ENCODE assay signal across 11 cellular contexts in genomic region chr15:64776402-64776786, GRCh38. TPM values are rescaled to one million over a fixed set of nuclear protein-coding genes. Genes with fewer than 3 reads are reported as not detected.
A peak's percentile ranks its signal among the peaks of the same experiment; 100 is the strongest.
DNase-seq lines count a peak whose midpoint lies in the region; ATAC-seq and TF ChIP-seq lines count a peak whose summit lies in the region.
"Had no signal": no experiment of that assay in that cellular context is flagged by ENCODE, and none has a peak within 500 bp of the region (broad histone marks: within the 10 kb centered on the region; RNA-seq: fewer than 3 reads in every experiment).

No MANE protein-coding gene starts in this region.

- intact Hi-C loops in colonic mucosa (cut with DNase I), result no loop called here
- intact Hi-C loops in tibial artery (cut with DNase I; ENCODE audit: low total_unique reads), result no loop called here

- peak overlapping the region in 1 of 2 donors; percentile 56 for H3K9ac ChIP-seq in colonic mucosa (ENCODE audit: low read depth in 2 of 2, low read length in 2 of 2)
- H3K9ac ChIP-seq in muscle layer of colon (ENCODE audit: low read length), result peak overlapping the region; percentile 89

- H3K36me3 ChIP-seq in colonic mucosa, result no peaks in the 10 kb centered on the region
- no peaks in the 10 kb centered on the region for H3K36me3 ChIP-seq in muscle layer of colon (ENCODE audit: insufficient read depth, low read length)
- H3K36me3 ChIP-seq in tibial artery, result no peaks in the 10 kb centered on the region

- no peaks in the 10 kb centered on the region for H3K4me1 Mint-ChIP-seq in activated T-cell treated with anti-CD3 and anti-CD28 coated beads, Interleukin-2, amount 50 U/mL, for 4 hours (ENCODE audit: low read depth)

- H3K27me3 ChIP-seq in colonic mucosa (peaks cover 34% of the 10 kb centered on the region), muscle layer of colon (ENCODE audit: control insufficient read depth in 1 of 2, insufficient read depth in 2 of 2, low read length in 2 of 2) (no peaks in the 10 kb centered on the region), tibial artery (no peaks in the 10 kb centered on the region)

- H3K27me3 Mint-ChIP-seq in activated T-cell treated with anti-CD3 and anti-CD28 coated beads, Interleukin-2, amount 50 U/mL, for 4 hours (ENCODE audit: low read depth), result peaks cover 51% of the 10 kb centered on the region

- H3K9me3 ChIP-seq in colonic mucosa, result no peaks in the 10 kb centered on the region
- H3K9me3 ChIP-seq in muscle layer of colon (ENCODE audit: low read length), result no peaks in the 10 kb centered on the region
- no peaks in the 10 kb centered on the region for H3K9me3 ChIP-seq in tibial artery

- peak overlapping the region; percentile 73 for H3K4me3 Mint-ChIP-seq in activated T-cell treated with anti-CD3 and anti-CD28 coated beads, Interleukin-2, amount 50 U/mL, for 4 hours

- no peaks in the 10 kb centered on the region for H3K36me3 Mint-ChIP-seq in activated T-cell treated with anti-CD3 and anti-CD28 coated beads, Interleukin-2, amount 50 U/mL, for 4 hours (ENCODE audit: insufficient read depth)

- no peaks in the 10 kb centered on the region for H3K4me1 ChIP-seq in colonic mucosa
- H3K4me1 ChIP-seq in muscle layer of colon (ENCODE audit: insufficient read depth, low read length), result peaks cover 28% of the 10 kb centered on the region
- H3K4me1 ChIP-seq in tibial artery, result peaks cover 0 to 39% (median 7%) of the 10 kb centered on the region in 4 donors

- peak overlapping the region; percentile 27 for H3K4me3 ChIP-seq in colonic mucosa
- H3K4me3 ChIP-seq in muscle layer of colon (ENCODE audit: low read depth in 1 of 2, low read length in 2 of 2), result peak overlapping the region; percentile 74 to 90
- peak overlapping the region; percentile 75 to 76 for H3K4me3 ChIP-seq in tibial artery

- TF ChIP-seq CTCF in colonic mucosa (IDR thresholded peaks at IDR 0.05), result no peak
- no peak for TF ChIP-seq CTCF in tibial artery (IDR thresholded peaks at IDR 0.05)

- ATAC-seq in activated T-cell treated with anti-CD3 and anti-CD28 coated beads, Interleukin-2, amount 50 U/mL, for 4 hours, result no peak

- no peaks in the 10 kb centered on the region for H3K9me3 Mint-ChIP-seq in activated T-cell treated with anti-CD3 and anti-CD28 coated beads, Interleukin-2, amount 50 U/mL, for 4 hours

- no peak for DNase-seq in activated T-cell treated with anti-CD3 and anti-CD28 coated beads, Interleukin-2, amount 50 U/mL, for 4 hours
- DNase-seq in activated T-cell treated with anti-CD3 and anti-CD28 coated beads, Interleukin-2, amount 50 U/mL, for 1 hour, result no peak
- no peak for DNase-seq in colonic mucosa
- DNase-seq in tibial artery, result no peak
- DNase-seq in activated gamma-delta T cell treated with Interleukin-2 at 50 U/mL for 16 hours, result no peak
- no peak for DNase-seq in DMS 273 treated with DMSO at 0.1 percent for 48 hours (lab: John Stamatoyannopoulos, UW)
- no peak for DNase-seq in NK-92 (lab: John Stamatoyannopoulos, UW; ENCODE audit: unreplicated experiment)
- DNase-seq: C1 segment of cervical spinal cord, NCI-H1092 treated with DMSO at 0.1 percent for 48 hours, occipital lobe had no signal

- H3K27ac ChIP-seq in colonic mucosa, result peak overlapping the region; percentile 36
- H3K27ac ChIP-seq in muscle layer of colon (ENCODE audit: low read depth, low read length), result peak overlapping the region; percentile 97
- peak overlapping the region; percentile 88 to 96 for H3K27ac ChIP-seq in tibial artery

RNA-seq across cellular contexts. Expression of gene RBPMS2, which starts 1.0 kb away (rescaled TPM):
- total RNA-seq in activated T-cell treated with anti-CD3 and anti-CD28 coated beads, Interleukin-2, amount 50 U/mL, for 4 hours, result under 1 TPM in 2 of 3 donors, not detected in 1; 0.10 to 0.22 TPM
- total RNA-seq in colonic mucosa, result 10 to 100 TPM in 1 of 2 donors, 1 to 10 TPM in 1; 1.3 to 14.5 TPM
- total RNA-seq: occipital lobe had no signal

RNA-seq across cellular contexts. Expression of gene PIF1, which starts 49.1 kb away (rescaled TPM):
- 1 to 10 TPM; 1.5 to 2.2 (median 1.6) TPM for total RNA-seq in activated T-cell treated with anti-CD3 and anti-CD28 coated beads, Interleukin-2, amount 50 U/mL, for 4 hours
- 10 to 100 TPM in 1 of 2 donors, 1 to 10 TPM in 1; 6.1 to 20.7 TPM for total RNA-seq in colonic mucosa

Comparison
In these comparisons a context has a peak if more than half of its experiments do, and no peak if none do; other contexts are left out.
1. H3K27ac ChIP-seq: peak in every context shown above with its lines; median percentile 97 in muscle layer of colon; 92 in tibial artery; 36 in colonic mucosa.
2. H3K4me3 ChIP-seq: peak in every context shown above with its lines; median percentile 82 in muscle layer of colon; 76 in tibial artery; 27 in colonic mucosa.